9 cellular contexts compared by ENCODE assay signal in the genomic region with DNA sequence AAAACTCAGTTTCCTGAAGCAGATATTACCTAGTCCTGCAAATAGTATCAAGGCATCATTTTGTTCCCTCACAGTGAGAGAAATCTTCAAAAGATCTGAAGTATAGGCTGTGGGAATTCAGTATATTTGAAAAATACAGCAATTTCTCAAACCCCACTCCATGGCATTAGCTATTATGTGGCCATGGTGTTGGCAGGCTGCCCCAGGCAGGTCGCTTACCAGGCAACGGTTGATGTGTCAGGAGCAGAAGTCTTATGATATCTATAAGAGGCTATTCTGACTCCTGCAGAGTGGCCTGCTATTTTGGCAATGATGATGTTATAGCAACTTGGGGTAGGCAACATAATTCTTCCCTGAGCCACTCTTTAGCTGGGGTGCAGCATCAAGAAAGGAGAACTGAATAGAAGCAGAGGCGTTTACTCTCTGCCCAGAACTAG.
DNase-seq lines count a peak whose midpoint lies in the region; ATAC-seq, FAIRE-seq and TF ChIP-seq lines count a peak whose summit lies in the region.
"Had no signal": no experiment of that assay in that cellular context is flagged by ENCODE, and none has a peak within 500 bp of the region (broad histone marks: within the 10 kb centered on the region; RNA-seq: fewer than 3 reads in every experiment).

No MANE protein-coding gene starts in this region.

- H3K36me3 ChIP-seq in kidney (ENCODE audit: control insufficient read depth in 1 of 2, insufficient read depth in 2 of 2, low read length in 2 of 2) = peaks cover 0 to 4% of the 10 kb centered on the region in 2 donors

- FAIRE-seq in kidney (lab: Jason Lieb, UNC) = no peak

- H3K9me3 Mint-ChIP-seq in effector memory CD8-positive, alpha-beta T cell = peaks cover 0 to 9% of the 10 kb centered on the region in 2 donors

- H3K27ac Mint-ChIP-seq in effector memory CD8-positive, alpha-beta T cell = no peak overlapping the region

- no peak overlapping the region for H3K4me3 Mint-ChIP-seq in effector memory CD8-positive, alpha-beta T cell

- intact Hi-C loops in Right ventricle myocardium inferior (cut with DNase I) (no loop called here), cardiac septum (cut with DNase I) (loop anchor here (5.0 to 10.0 kb wide), 2 partner anchors 67 to 179 kb away; no protein-coding TSS in a partner anchor), sciatic nerve (cut with DNase I) (no loop called here), kidney (cut with DNase I) (no loop called here)

- peak overlapping the region in 1 of 2 donors; percentile 8 for H3K4me3 ChIP-seq in kidney (ENCODE audit: low read length in 2 of 2)

- H3K9me3 ChIP-seq in kidney (ENCODE audit: control insufficient read depth in 1 of 2, low read length in 2 of 2) = no peaks in the 10 kb centered on the region

- TF ChIP-seq CTCF in kidney (IDR thresholded peaks at IDR 0.05; ENCODE audit: borderline replicate concordance, extremely low read depth, insufficient read depth) = no peak

- peaks cover 0 to 4% of the 10 kb centered on the region in 2 donors for H3K4me1 ChIP-seq in kidney (ENCODE audit: control insufficient read depth in 1 of 2, insufficient read depth in 1 of 2, low read depth in 1 of 2, low read length in 2 of 2)

- peak; percentile 66 for ATAC-seq in Right ventricle myocardium inferior
- peak; percentile 24 for ATAC-seq in effector memory CD8-positive, alpha-beta T cell (replicated peaks)
- peak; percentile 60 for ATAC-seq in sciatic nerve

- no peaks in the 10 kb centered on the region for H3K4me1 Mint-ChIP-seq in effector memory CD8-positive, alpha-beta T cell (ENCODE audit: low read depth in 2 of 2)

- H3K36me3 Mint-ChIP-seq in effector memory CD8-positive, alpha-beta T cell (ENCODE audit: insufficient read depth) = no peaks in the 10 kb centered on the region

- no peak overlapping the region for H3K9ac ChIP-seq in kidney (ENCODE audit: low read length in 2 of 2)

- peak overlapping the region in 1 of 2 donors; percentile 70 for H3K27ac ChIP-seq in kidney (ENCODE audit: low read depth in 2 of 2, low read length in 2 of 2)
- H3K27ac ChIP-seq: VCaP had no signal

- H3K27me3 Mint-ChIP-seq in effector memory CD8-positive, alpha-beta T cell = no peaks in the 10 kb centered on the region

- peak; percentile 74 for DNase-seq in Right ventricle myocardium inferior (ENCODE audit: missing footprints)
- DNase-seq in cardiac septum (ENCODE audit: low spot score) = no peak
- DNase-seq in KG1 (lab: John Stamatoyannopoulos, UW) = peak; percentile 67
- no peak for DNase-seq in effector memory CD8-positive, alpha-beta T cell
- no peak for DNase-seq in sciatic nerve (ENCODE audit: low spot score)
- no peak for DNase-seq in COLO668 (lab: John Stamatoyannopoulos, UW; ENCODE audit: unreplicated experiment)
- no peak for DNase-seq in kidney
- DNase-seq in DMS79 treated with DMSO at 0.1 percent for 48 hours (lab: John Stamatoyannopoulos, UW) = no peak

Comparison
In these comparisons a context has a peak if more than half of its experiments do, and no peak if none do; other contexts are left out.
1. DNase-seq: peak in Right ventricle myocardium inferior (single experiment) and KG1 (single experiment); none in cardiac septum (single experiment), effector memory CD8-positive, alpha-beta T cell (0 of 3), sciatic nerve (single experiment), COLO668 (single experiment), kidney (single experiment) and DMS79 treated with DMSO at 0.1 percent for 48 hours (single experiment).
2. Peak in every context shown above with its lines, with median percentiles within 50 percentile points of each other: ATAC-seq.